In genomic region chr5:81912933-81913332, GRCh38 we compare ENCODE assay signal across 34 cellular contexts.
"Had no signal": no experiment of that assay in that cellular context is flagged by ENCODE, and none has a peak within 500 bp of the region (broad histone marks: within the 10 kb centered on the region; RNA-seq: fewer than 3 reads in every experiment).

No MANE protein-coding gene starts in this region.

- DNase-seq: Karpas-422, Kasumi-1, MG63, MM.1S, MV-4-11, NCI-H1048, NCI-H1092, NCI-H1092 treated with DMSO at 0.1 percent for 48 hours, NCI-H1105, NCI-H1105 treated with DMSO at 0.1 percent for 48 hours, NCI-H1417, NCI-H1417 treated with DMSO at 0.1 percent for 48 hours, NCI-H1436, NCI-H1436 treated with DMSO at 0.1 percent for 48 hours, NCI-H146, NCI-H1694, NCI-H1694 treated with DMSO at 0.1 percent for 48 hours, NCI-H187, NCI-H187 treated with DMSO at 0.1 percent for 48 hours, NCI-H1930, NCI-H2029, NCI-H2029 treated with DMSO at 0.1 percent for 48 hours, NCI-H2081, NCI-H2081 treated with DMSO at 0.1 percent for 48 hours, NCI-H2107, NCI-H2171, NCI-H2171 treated with DMSO at 0.1 percent for 48 hours, NCI-H2227 treated with DMSO at 0.1 percent for 48 hours, NCI-H226, NCI-H345, NCI-H446, NCI-H446 treated with DMSO at 0.1 percent for 48 hours, NCI-H510A treated with DMSO at 0.1 percent for 48 hours, NCI-H524 had no signal
